8 cellular contexts compared by ENCODE assay signal in the genomic region with DNA sequence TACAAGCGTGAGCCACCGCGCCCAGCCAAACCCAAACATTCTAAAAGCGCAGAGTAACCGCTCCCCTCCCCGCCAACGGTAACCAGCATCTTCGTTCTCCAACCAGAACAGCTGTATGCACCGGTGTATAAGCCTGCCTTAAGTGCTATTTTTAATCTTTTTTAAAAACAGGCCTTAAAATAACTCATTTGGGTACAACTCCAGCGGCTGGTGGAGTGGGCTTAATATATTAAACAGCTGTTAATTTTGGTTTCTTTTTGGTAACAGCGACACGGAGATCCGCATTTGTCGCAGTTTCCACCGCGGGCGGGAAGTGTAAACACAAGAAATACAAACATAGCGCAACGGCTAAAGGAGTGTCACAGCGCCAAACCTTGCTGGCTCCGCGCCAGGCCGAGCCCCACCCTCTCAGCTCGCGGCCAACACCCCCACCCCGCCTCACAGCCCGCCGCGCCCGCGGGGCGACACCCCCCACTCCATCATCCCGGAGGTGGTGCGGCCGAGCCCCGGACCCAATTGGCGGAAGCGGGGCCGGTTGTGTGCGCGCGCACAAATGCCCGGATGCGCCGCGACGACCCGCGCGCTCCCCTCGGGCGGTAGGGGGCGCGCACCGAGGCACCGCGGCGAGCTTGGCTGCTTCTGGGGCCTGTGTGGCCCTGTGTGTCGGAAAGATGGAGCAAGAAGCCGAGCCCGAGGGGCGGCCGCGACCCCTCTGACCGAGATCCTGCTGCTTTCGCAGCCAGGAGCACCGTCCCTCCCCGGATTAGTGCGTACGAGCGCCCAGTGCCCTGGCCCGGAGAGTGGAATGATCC. TPM values are rescaled to one million over a fixed set of nuclear protein-coding genes. Genes with fewer than 3 reads are reported as not detected.
DNase-seq lines count a peak whose midpoint lies in the region; ATAC-seq and TF ChIP-seq lines count a peak whose summit lies in the region.

A gene (plus strand): TSS at position 602 of the 812 bp plus-strand sequence. CDS start 301 bp downstream, outside the sequence.

- peaks cover 44% of the 10 kb centered on the region for H3K36me3 Mint-ChIP-seq in CD4-positive, alpha-beta T cell (ENCODE audit: low read depth)
- H3K36me3 Mint-ChIP-seq in activated CD4-positive, alpha-beta T cell treated with anti-CD3 and anti-CD28 coated beads, Interleukin-2, amount 10 ng/mL, durations not matched to agents 7 days and 5 days (ENCODE audit: low read depth) = peaks cover 39% of the 10 kb centered on the region

- no peaks in the 10 kb centered on the region for H3K9me3 Mint-ChIP-seq in CD4-positive, alpha-beta T cell
- H3K9me3 Mint-ChIP-seq in activated CD4-positive, alpha-beta T cell treated with anti-CD3 and anti-CD28 coated beads, Interleukin-2, amount 10 ng/mL, durations not matched to agents 7 days and 5 days = no peaks in the 10 kb centered on the region

- peak; percentile 92 to 97 (median 96) for DNase-seq in CD4-positive, alpha-beta T cell
- DNase-seq in NCI-H69 (lab: John Stamatoyannopoulos, UW) (peak; percentile 95), cortex of kidney (lab: John Stamatoyannopoulos, UW) (peak; percentile 46), left lung (peak; percentile 95 to 99)
- peak; percentile 98 for DNase-seq in activated CD4-positive, alpha-beta T cell treated with anti-CD3 and anti-CD28 coated beads, Interleukin-2, amount 10 ng/mL, durations not matched to agents 7 days and 5 days
- peak; percentile 89 to 93 for DNase-seq in stimulated activated CD4-positive, alpha-beta T cell treated with anti-CD3 and anti-CD28 coated beads, Interleukin-2, amount 100 ng/mL, for 48 hours

- H3K36me3 ChIP-seq in left lung = peaks cover 0 to 30% of the 10 kb centered on the region in 2 donors

- ATAC-seq in CD4-positive, alpha-beta T cell (ENCODE audit: poor library complexity) = peak; percentile 91
- peak; percentile 75 for ATAC-seq in GM19395 (IDR thresholded peaks at IDR 0.05; ENCODE audit: unreplicated experiment)
- peak; percentile 50 for ATAC-seq in HG03558 (IDR thresholded peaks at IDR 0.05; ENCODE audit: extremely low read depth, unreplicated experiment)
- peak; percentile 92 for ATAC-seq in left lung

- peak within 1 kb of the TSS; percentile 100 for H3K27ac Mint-ChIP-seq in CD4-positive, alpha-beta T cell
- peak within 1 kb of the TSS; percentile 100 for H3K27ac Mint-ChIP-seq in activated CD4-positive, alpha-beta T cell treated with anti-CD3 and anti-CD28 coated beads, Interleukin-2, amount 10 ng/mL, durations not matched to agents 7 days and 5 days

- H3K4me1 ChIP-seq in left lung = peaks cover 6 to 47% of the 10 kb centered on the region in 2 donors

- H3K27me3 ChIP-seq in CD4-positive, alpha-beta T cell (ENCODE audit: control insufficient read depth, insufficient read depth, low read length) = no peaks in the 10 kb centered on the region
- H3K27me3 ChIP-seq in left lung = no peaks in the 10 kb centered on the region

- TF ChIP-seq CTCF in CD4-positive, alpha-beta T cell (IDR thresholded peaks at IDR 0.05) = peak; percentile 68
- TF ChIP-seq CTCF in left lung (IDR thresholded peaks at IDR 0.05) = peak; percentile 73 to 91

- H3K4me3 Mint-ChIP-seq in CD4-positive, alpha-beta T cell = peak within 1 kb of the TSS; percentile 94
- peak within 1 kb of the TSS; percentile 93 for H3K4me3 Mint-ChIP-seq in activated CD4-positive, alpha-beta T cell treated with anti-CD3 and anti-CD28 coated beads, Interleukin-2, amount 10 ng/mL, durations not matched to agents 7 days and 5 days

- peak within 1 kb of the TSS; percentile 92 for H3K27ac ChIP-seq in CD4-positive, alpha-beta T cell (ENCODE audit: low read depth, low read length)
- peak within 1 kb of the TSS; percentile 99 for H3K27ac ChIP-seq in left lung

- H3K4me3 ChIP-seq in left lung = peak within 1 kb of the TSS; percentile 94 to 96

- no peaks in the 10 kb centered on the region for H3K9me3 ChIP-seq in CD4-positive, alpha-beta T cell (ENCODE audit: control insufficient read depth, low read length)
- no peaks in the 10 kb centered on the region for H3K9me3 ChIP-seq in left lung

- no peaks in the 10 kb centered on the region for H3K27me3 Mint-ChIP-seq in CD4-positive, alpha-beta T cell
- H3K27me3 Mint-ChIP-seq in activated CD4-positive, alpha-beta T cell treated with anti-CD3 and anti-CD28 coated beads, Interleukin-2, amount 10 ng/mL, durations not matched to agents 7 days and 5 days = no peaks in the 10 kb centered on the region

- intact Hi-C loops in CD4-positive, alpha-beta T cell (cut with DNase I, micrococcal nuclease) = loop anchor here (2.0 to 10.0 kb wide), 7 partner anchors 21 to 475 kb away; a partner anchor contains a TSS
- intact Hi-C loops in left lung (cut with DNase I) = no loop called here

- CTCF ChIA-PET in CD4-positive, alpha-beta T cell (lab: Charles Lee) = interaction anchor here (0.6 to 3.0 kb wide), 15 partner anchors 10 to 1430 kb away, joined by 3 to 23 read pairs (median 4); a partner anchor contains a TSS
- CTCF ChIA-PET in activated CD4-positive, alpha-beta T cell treated with anti-CD3 and anti-CD28 coated beads, Interleukin-2, amount 10 ng/mL, durations not matched to agents 7 days and 5 days (lab: Charles Lee) = interaction anchor here (0.7 to 2.4 kb wide), 20 partner anchors 8 to 517 kb away, joined by 3 to 25 read pairs (median 4); no protein-coding TSS in a partner anchor

- POLR2A ChIA-PET in CD4-positive, alpha-beta T cell (lab: Charles Lee) = interaction anchor here (0.6 to 3.2 kb wide), 38 partner anchors 9 to 1538 kb away, joined by 3 to 74 read pairs (median 7); a partner anchor contains a TSS
- POLR2A ChIA-PET in activated CD4-positive, alpha-beta T cell treated with anti-CD3 and anti-CD28 coated beads, Interleukin-2, amount 10 ng/mL, durations not matched to agents 7 days and 5 days (lab: Charles Lee) = interaction anchor here (0.7 kb wide), 1 partner anchor 9 kb away, joined by 4 read pairs; no protein-coding TSS in a partner anchor

- peaks cover 34% of the 10 kb centered on the region for H3K4me1 Mint-ChIP-seq in CD4-positive, alpha-beta T cell (ENCODE audit: low read depth)
- H3K4me1 Mint-ChIP-seq in activated CD4-positive, alpha-beta T cell treated with anti-CD3 and anti-CD28 coated beads, Interleukin-2, amount 10 ng/mL, durations not matched to agents 7 days and 5 days = peaks cover 53% of the 10 kb centered on the region

RNA-seq across cellular contexts. Expression of the gene that starts here (rescaled TPM):
- total RNA-seq in CD4-positive, alpha-beta T cell = 10 to 100 TPM; 90.8 TPM
- 100 to 1,000 TPM; 207 to 214 TPM for total RNA-seq in activated CD4-positive, alpha-beta T cell treated with anti-CD3 and anti-CD28 coated beads, Interleukin-2, amount 10 ng/mL, durations not matched to agents 7 days and 5 days
- 100 to 1,000 TPM; 136 to 174 TPM for total RNA-seq in left lung

Comparison
In these comparisons a context has a peak if more than half of its experiments do, and no peak if none do; other contexts are left out.
1. Peak in every context shown above with its lines: DNase-seq, ATAC-seq, H3K4me3 ChIP-seq and H3K27ac ChIP-seq.
2. DNase-seq: peak in every context shown above with its lines; median percentile 98 in activated CD4-positive, alpha-beta T cell treated with anti-CD3 and anti-CD28 coated beads, Interleukin-2, amount 10 ng/mL, durations not matched to agents 7 days and 5 days; 97 in left lung; 96 in CD4-positive, alpha-beta T cell; 95 in NCI-H69; 91 in stimulated activated CD4-positive, alpha-beta T cell treated with anti-CD3 and anti-CD28 coated beads, Interleukin-2, amount 100 ng/mL, for 48 hours; 46 in cortex of kidney.
3. intact Hi-C loops: an anchor here in CD4-positive, alpha-beta T cell (2.0 to 10.0 kb wide); none called in left lung.